Comparison of ENCODE assay signal across 1 cellular context in the genomic region with DNA sequence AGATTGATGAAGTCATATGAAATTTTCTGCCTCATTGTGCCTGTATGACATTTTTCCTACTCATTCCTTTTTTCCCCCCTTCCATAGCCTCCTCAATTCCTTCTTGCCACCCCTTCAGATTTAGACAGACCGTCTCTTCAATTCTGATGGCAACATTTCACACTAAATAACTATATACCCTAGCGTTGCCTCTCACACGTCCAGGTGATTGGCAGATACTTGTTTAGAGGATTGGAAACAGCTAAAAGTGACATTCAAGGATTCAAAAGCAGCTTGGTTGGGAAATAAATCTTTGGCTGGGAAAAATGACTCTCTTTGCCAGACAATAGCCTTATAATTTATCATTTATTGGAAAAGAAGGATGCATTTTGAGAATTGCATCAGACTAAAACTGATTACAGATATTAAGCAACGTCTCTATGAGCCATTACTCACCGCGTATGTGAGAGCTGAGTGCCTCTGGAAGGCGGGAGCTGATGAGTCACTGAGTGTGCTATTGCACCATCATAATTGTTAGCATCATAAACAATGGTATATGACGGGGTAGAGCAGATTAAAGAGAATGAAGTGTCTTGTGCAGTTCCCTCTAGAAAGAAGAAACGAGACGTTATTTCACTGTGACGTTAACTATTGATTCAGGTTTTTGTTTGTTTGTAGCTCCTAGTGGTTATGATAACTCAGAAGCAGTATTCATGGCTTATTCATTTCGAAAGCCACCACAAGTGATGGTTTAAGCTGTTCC.
TF ChIP-seq lines count a peak whose summit lies in the region.

No MANE protein-coding gene starts in this region.

TF ChIP-seq in GM12878, 131 proteins besides CTCF, POLR2A, EP300 and RAD21 (continued from another document):
- no peak for TF ChIP-seq ZNF687 (IDR thresholded peaks at IDR 0.05)
- TF ChIP-seq BHLHE40 (IDR thresholded peaks at IDR 0.05; ENCODE audit: borderline replicate concordance in 1 of 2, low read depth in 2 of 2, low read length in 1 of 2) = no peak
- no peak for TF ChIP-seq FOS (IDR thresholded peaks at IDR 0.05; ENCODE audit: borderline replicate concordance, extremely low read depth, insufficient read length)
- no peak for TF ChIP-seq STAT3 (IDR thresholded peaks at IDR 0.05; ENCODE audit: low read depth, low read length)
